ENCODE assay signal across 20 cellular contexts in the genomic region with DNA sequence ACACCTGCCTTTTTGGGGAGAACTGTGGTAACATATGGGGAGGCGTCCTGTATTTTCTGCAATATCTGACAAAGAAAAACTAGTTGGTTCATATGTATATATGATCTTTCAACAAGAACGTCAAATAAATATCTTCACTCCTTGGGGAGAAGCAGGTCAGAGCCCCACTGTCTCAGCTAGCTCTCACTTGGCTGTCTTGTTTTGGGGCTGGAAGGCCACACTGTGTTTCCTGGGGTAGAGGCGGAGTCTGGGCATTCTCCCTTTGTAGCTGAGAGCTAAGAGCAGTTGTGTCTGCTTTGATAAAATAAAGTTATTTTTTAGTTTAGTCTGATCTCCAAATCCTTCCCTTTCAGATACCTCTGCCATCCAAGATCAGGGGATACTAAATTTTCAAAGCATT.
"Had no signal": no experiment of that assay in that cellular context is flagged by ENCODE, and none has a peak within 500 bp of the region (broad histone marks: within the 10 kb centered on the region; RNA-seq: fewer than 3 reads in every experiment).

No MANE protein-coding gene starts in this region.

- H3K4me1 ChIP-seq: adrenal gland had no signal

- H3K36me3 Mint-ChIP-seq: activated naive CD8-positive, alpha-beta T cell treated with anti-CD3 and anti-CD28 coated beads, Interleukin-2, amount 10 ng/mL, durations not matched to agents 7 days and 5 days had no signal

- H3K9me3 ChIP-seq: adrenal gland had no signal

- H3K27me3 ChIP-seq: adrenal gland, body of pancreas had no signal

- H3K27ac ChIP-seq: adrenal gland, body of pancreas had no signal

- H3K4me3 Mint-ChIP-seq: activated CD8-positive, alpha-beta T cell treated with anti-CD3 and anti-CD28 coated beads for 36 hours; activated naive CD8-positive, alpha-beta T cell treated with anti-CD3 and anti-CD28 coated beads, Interleukin-2, amount 10 ng/mL, durations not matched to agents 7 days and 5 days; activated T-cell treated with anti-CD3 and anti-CD28 coated beads, Interleukin-2, amount 50 U/mL, for 72 hours; central memory CD8-positive, alpha-beta T cell; T-helper 1 cell treated with Interleukin-12 subunit alpha and Interleukin-12 subunit beta and Interleukin-4 antibody, amounts not matched to agents 30 μg/mL and 1 μg/mL, for 36 hours had no signal

- H3K27ac Mint-ChIP-seq: activated CD8-positive, alpha-beta T cell treated with anti-CD3 and anti-CD28 coated beads for 36 hours; activated naive CD8-positive, alpha-beta T cell treated with anti-CD3 and anti-CD28 coated beads, Interleukin-2, amount 10 ng/mL, durations not matched to agents 7 days and 5 days; activated T-cell treated with anti-CD3 and anti-CD28 coated beads, Interleukin-2, amount 50 U/mL, for 72 hours; activated T-helper 2 cell treated with anti-CD3 and anti-CD28 coated beads, Interferon-gamma antibody, Interleukin-2, Interleukin-4, amounts not matched to agents 10 μg/mL and 5 μg/mL and 100 μg/mL, durations not matched to agents 14 hours and 24 hours and 36 hours; T-helper 1 cell treated with Interleukin-12 subunit alpha and Interleukin-12 subunit beta and Interleukin-4 antibody, amounts not matched to agents 30 μg/mL and 1 μg/mL, for 36 hours had no signal

- DNase-seq: activated CD4-positive, alpha-beta T cell treated with anti-CD3 and anti-CD28 coated beads for 4 hours; activated CD8-positive, alpha-beta memory T cell treated with anti-CD3 and anti-CD28 coated beads, Interleukin-2, amount 50 U/mL, for 4 hours; activated CD8-positive, alpha-beta T cell treated with anti-CD3 and anti-CD28 coated beads for 36 hours; activated naive CD4-positive, alpha-beta T cell treated with anti-CD3 and anti-CD28 coated beads, Interleukin-2, amount 50 U/mL, for 16 hours; activated naive CD8-positive, alpha-beta T cell treated with anti-CD3 and anti-CD28 coated beads, Interleukin-2, amount 10 ng/mL, durations not matched to agents 7 days and 5 days; activated T-cell treated with anti-CD3 and anti-CD28 coated beads, Interleukin-2, amount 50 U/mL, for 72 hours; adrenal gland; anterior cingulate cortex; body of pancreas; cortex of kidney; NCI-H1105 treated with DMSO at 0.1 percent for 48 hours; NCI-H1436 treated with DMSO at 0.1 percent for 48 hours; NCI-H187; NCI-H2081; NCI-H446; NCI-H524 had no signal

- H3K27me3 Mint-ChIP-seq: activated CD8-positive, alpha-beta T cell treated with anti-CD3 and anti-CD28 coated beads for 36 hours; activated naive CD8-positive, alpha-beta T cell treated with anti-CD3 and anti-CD28 coated beads, Interleukin-2, amount 10 ng/mL, durations not matched to agents 7 days and 5 days had no signal

- H3K36me3 ChIP-seq: adrenal gland had no signal

- H3K4me3 ChIP-seq: adrenal gland, body of pancreas had no signal

- H3K4me1 Mint-ChIP-seq: activated naive CD8-positive, alpha-beta T cell treated with anti-CD3 and anti-CD28 coated beads, Interleukin-2, amount 10 ng/mL, durations not matched to agents 7 days and 5 days; central memory CD8-positive, alpha-beta T cell had no signal

- H3K9me3 Mint-ChIP-seq: activated T-helper 2 cell treated with anti-CD3 and anti-CD28 coated beads, Interferon-gamma antibody, Interleukin-2, Interleukin-4, amounts not matched to agents 10 μg/mL and 5 μg/mL and 100 μg/mL, durations not matched to agents 14 hours and 24 hours and 36 hours; central memory CD8-positive, alpha-beta T cell; T-helper 1 cell treated with Interleukin-12 subunit alpha and Interleukin-12 subunit beta and Interleukin-4 antibody, amounts not matched to agents 30 μg/mL and 1 μg/mL, for 36 hours had no signal

- ATAC-seq: activated CD4-positive, CD25-positive, alpha-beta regulatory T cell treated with anti-CD3 and anti-CD28 coated beads, Interleukin-2, amount 50 U/mL, for 24 hours; activated CD8-positive, alpha-beta T cell treated with anti-CD3 and anti-CD28 coated beads for 36 hours; activated T-cell treated with anti-CD3 and anti-CD28 coated beads, Interleukin-2, amount 50 U/mL, for 72 hours; body of pancreas had no signal
